ENCODE assay signal across 8 cellular contexts in genomic region chrX:1652011-1652811, GRCh38. TPM values are rescaled to one million over a fixed set of nuclear protein-coding genes. Genes with fewer than 3 reads are reported as not detected.
DNase-seq lines count a peak whose midpoint lies in the region; ATAC-seq and TF ChIP-seq lines count a peak whose summit lies in the region.
"Not testable (repeated sequence)": the region's sequence is repeated elsewhere in the genome, so short reads cannot be mapped to it uniquely, and the experiment has no call there.

No MANE protein-coding gene starts in this region.

- peaks cover 20% of the 10 kb centered on the region for H3K4me1 Mint-ChIP-seq in CD4-positive, alpha-beta T cell (ENCODE audit: low read depth)
- H3K4me1 Mint-ChIP-seq in activated T-cell treated with anti-CD3 and anti-CD28 coated beads, Interleukin-2, amount 50 U/mL, for 4 hours (ENCODE audit: low read depth), result not testable (repeated sequence)

- not testable (repeated sequence) for H3K27ac ChIP-seq in CD4-positive, alpha-beta T cell (ENCODE audit: low read depth, low read length); right lobe of liver

- POLR2A ChIA-PET in CD4-positive, alpha-beta T cell (lab: Charles Lee), result not testable (repeated sequence)

- not testable (repeated sequence) for H3K4me3 ChIP-seq in right lobe of liver

- peak overlapping the region; percentile 45 for H3K27ac Mint-ChIP-seq in CD4-positive, alpha-beta T cell

- 39% methylated on average over 19 of the region's 25 CpGs for WGBS in right lobe of liver (ENCODE audit: insufficient coverage, low coverage, low lambda C conversion rate, missing lambda C conversion rate)

- H3K9me3 Mint-ChIP-seq in CD4-positive, alpha-beta T cell; activated T-cell treated with anti-CD3 and anti-CD28 coated beads, Interleukin-2, amount 50 U/mL, for 4 hours: not testable (repeated sequence)

- H3K9me3 ChIP-seq in CD4-positive, alpha-beta T cell (ENCODE audit: control insufficient read depth, low read length); right lobe of liver: not testable (repeated sequence)

- not testable (repeated sequence) for H3K36me3 ChIP-seq in right lobe of liver

- H3K4me3 Mint-ChIP-seq in CD4-positive, alpha-beta T cell; activated T-cell treated with anti-CD3 and anti-CD28 coated beads, Interleukin-2, amount 50 U/mL, for 4 hours: not testable (repeated sequence)

- TF ChIP-seq CTCF in CD4-positive, alpha-beta T cell (IDR thresholded peaks at IDR 0.05), result peak; percentile 85
- peak; percentile 59 to 77 (median 74) for TF ChIP-seq CTCF in right lobe of liver (IDR thresholded peaks at IDR 0.05)

- H3K27me3 Mint-ChIP-seq in CD4-positive, alpha-beta T cell; activated T-cell treated with anti-CD3 and anti-CD28 coated beads, Interleukin-2, amount 50 U/mL, for 4 hours (ENCODE audit: low read depth): not testable (repeated sequence)

- peak; percentile 34 for ATAC-seq in CD4-positive, alpha-beta T cell (ENCODE audit: poor library complexity)
- peak; percentile 36 for ATAC-seq in GM21717 (IDR thresholded peaks at IDR 0.05; ENCODE audit: unreplicated experiment)
- ATAC-seq in activated T-cell treated with anti-CD3 and anti-CD28 coated beads, Interleukin-2, amount 50 U/mL, for 4 hours, result peak in 1 of 2 donors; percentile 47
- peak; percentile 56 to 71 (median 65) for ATAC-seq in right lobe of liver

- CTCF ChIA-PET in CD4-positive, alpha-beta T cell (lab: Charles Lee), result not testable (repeated sequence)

- intact Hi-C loops in CD4-positive, alpha-beta T cell (cut with DNase I, micrococcal nuclease), result loop anchor here (1.0 to 5.0 kb wide), 2 partner anchors 941 to 975 kb away; no protein-coding TSS in a partner anchor
- intact Hi-C loops in right lobe of liver (cut with DNase I), result not testable (repeated sequence)

- H3K4me1 ChIP-seq in right lobe of liver, result not testable (repeated sequence)

- H3K27me3 ChIP-seq in CD4-positive, alpha-beta T cell (ENCODE audit: control insufficient read depth, insufficient read depth, low read length); right lobe of liver: not testable (repeated sequence)

- not testable (repeated sequence) for H3K36me3 Mint-ChIP-seq in CD4-positive, alpha-beta T cell (ENCODE audit: low read depth); activated T-cell treated with anti-CD3 and anti-CD28 coated beads, Interleukin-2, amount 50 U/mL, for 4 hours (ENCODE audit: insufficient read depth)

- TF ChIP-seq POLR2A in erythroblast (IDR thresholded peaks at IDR 0.05; ENCODE audit: low read length); right lobe of liver (IDR thresholded peaks at IDR 0.05): not testable (repeated sequence)

- DNase-seq in CD4-positive, alpha-beta T cell, result peak in 2 of 10 experiments; percentile 16 to 24
- peak; percentile 19 to 67 (median 31) for DNase-seq in NCI-H1417 (lab: John Stamatoyannopoulos, UW)
- DNase-seq in RKO (ENCODE audit: low spot score), result peak; percentile 72
- peak; percentile 12 for DNase-seq in activated T-cell treated with anti-CD3 and anti-CD28 coated beads, Interleukin-2, amount 50 U/mL, for 4 hours
- peak; percentile 34 to 56 for DNase-seq in erythroblast (lab: John Stamatoyannopoulos, UW)
- DNase-seq in right lobe of liver, result peak in 1 of 3 donors; percentile 19
- DNase-seq in stimulated activated CD4-positive, alpha-beta T cell treated with anti-CD3 and anti-CD28 coated beads, Interleukin-2, amount 100 ng/mL, for 24 hours, result peak; percentile 17 to 41

RNA-seq across cellular contexts. Expression of gene ASMT, which starts 37.4 kb away (rescaled TPM):
- total RNA-seq in CD4-positive, alpha-beta T cell, result under 1 TPM; 0.36 to 0.50 TPM
- total RNA-seq in activated T-cell treated with anti-CD3 and anti-CD28 coated beads, Interleukin-2, amount 50 U/mL, for 4 hours, result under 1 TPM in 1 of 3 donors, not detected in 2; 0.48 TPM
- under 1 TPM in 1 of 6 experiments, not detected in 5; 0.13 TPM for total RNA-seq in right lobe of liver
